10 cellular contexts compared by ENCODE assay signal in the genomic region with DNA sequence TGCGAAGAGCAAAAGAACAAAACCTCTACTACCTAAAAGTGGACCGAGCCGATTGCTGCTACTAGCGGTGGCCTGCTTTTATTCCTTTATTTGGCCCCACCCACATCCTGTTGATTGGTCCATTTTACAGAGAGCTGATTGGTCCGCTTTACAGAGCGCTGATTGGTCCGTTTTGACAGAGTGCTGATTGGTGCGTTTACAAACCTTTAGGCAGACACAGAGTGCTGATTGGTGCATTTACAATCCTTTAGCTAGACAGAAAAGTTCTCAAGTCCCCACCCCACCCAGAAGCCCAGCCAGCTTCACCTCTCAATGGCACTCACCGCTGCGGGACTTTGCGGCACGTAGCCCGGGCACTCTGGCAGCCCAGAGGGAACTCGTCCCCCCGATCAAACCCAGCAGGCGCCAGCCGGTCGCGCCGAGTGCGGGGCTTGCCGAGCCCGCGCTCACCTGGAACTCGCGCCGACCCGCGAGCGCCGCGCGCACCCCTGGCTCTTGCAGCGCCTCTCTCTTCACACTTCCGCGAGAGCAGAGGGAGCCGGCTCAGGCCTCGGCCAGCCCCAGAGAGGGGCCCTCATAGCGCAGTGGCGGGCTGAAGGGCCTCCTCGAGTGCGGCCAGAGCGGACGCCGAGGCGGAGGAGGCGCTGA. TPM values are rescaled to one million over a fixed set of nuclear protein-coding genes. Genes with fewer than 3 reads are reported as not detected.
DNase-seq lines count a peak whose midpoint lies in the region; ATAC-seq and TF ChIP-seq lines count a peak whose summit lies in the region.
"Had no signal": no experiment of that assay in that cellular context is flagged by ENCODE, and none has a peak within 500 bp of the region (broad histone marks: within the 10 kb centered on the region; RNA-seq: fewer than 3 reads in every experiment).

No MANE protein-coding gene starts in this region.

- no peaks in the 10 kb centered on the region for H3K9me3 Mint-ChIP-seq in activated CD4-positive, alpha-beta T cell treated with anti-CD3 and anti-CD28 coated beads, Interleukin-2, amount 10 ng/mL, durations not matched to agents 24 days and 14 days
- no peaks in the 10 kb centered on the region for H3K9me3 Mint-ChIP-seq in T-helper 2 cell treated with Interferon-gamma antibody and Interleukin-4, amounts not matched to agents 5 μg/mL and 100 μg/mL, for 36 hours
- H3K9me3 Mint-ChIP-seq: neural crest cell had no signal

- peak overlapping the region; percentile 48 for H3K27ac ChIP-seq in foreskin keratinocyte
- H3K27ac ChIP-seq: SK-N-MC had no signal

- H3K4me1 ChIP-seq in foreskin keratinocyte = no peaks in the 10 kb centered on the region

- H3K27ac Mint-ChIP-seq in activated CD4-positive, alpha-beta T cell treated with anti-CD3 and anti-CD28 coated beads, Interleukin-2, amount 10 ng/mL, durations not matched to agents 24 days and 14 days = no peak overlapping the region
- no peak overlapping the region for H3K27ac Mint-ChIP-seq in T-helper 2 cell treated with Interferon-gamma antibody and Interleukin-4, amounts not matched to agents 5 μg/mL and 100 μg/mL, for 36 hours

- H3K4me3 Mint-ChIP-seq in activated CD4-positive, alpha-beta T cell treated with anti-CD3 and anti-CD28 coated beads, Interleukin-2, amount 10 ng/mL, durations not matched to agents 24 days and 14 days = peak overlapping the region; percentile 62
- peak overlapping the region; percentile 77 for H3K4me3 Mint-ChIP-seq in T-helper 2 cell treated with Interferon-gamma antibody and Interleukin-4, amounts not matched to agents 5 μg/mL and 100 μg/mL, for 36 hours
- H3K4me3 Mint-ChIP-seq: neural crest cell had no signal

- no peaks in the 10 kb centered on the region for H3K36me3 Mint-ChIP-seq in activated CD4-positive, alpha-beta T cell treated with anti-CD3 and anti-CD28 coated beads, Interleukin-2, amount 10 ng/mL, durations not matched to agents 24 days and 14 days (ENCODE audit: low read depth)
- H3K36me3 Mint-ChIP-seq in T-helper 2 cell treated with Interferon-gamma antibody and Interleukin-4, amounts not matched to agents 5 μg/mL and 100 μg/mL, for 36 hours (ENCODE audit: low read depth) = no peaks in the 10 kb centered on the region

- H3K27me3 ChIP-seq in foreskin keratinocyte = no peaks in the 10 kb centered on the region

- H3K4me1 Mint-ChIP-seq in activated CD4-positive, alpha-beta T cell treated with anti-CD3 and anti-CD28 coated beads, Interleukin-2, amount 10 ng/mL, durations not matched to agents 24 days and 14 days = no peaks in the 10 kb centered on the region
- H3K4me1 Mint-ChIP-seq in T-helper 2 cell treated with Interferon-gamma antibody and Interleukin-4, amounts not matched to agents 5 μg/mL and 100 μg/mL, for 36 hours (ENCODE audit: low read depth) = no peaks in the 10 kb centered on the region
- H3K4me1 Mint-ChIP-seq: neural crest cell had no signal

- TF ChIP-seq CTCF in foreskin keratinocyte (conservative IDR thresholded peaks at IDR 0.05) = no peak

- H3K27me3 Mint-ChIP-seq in activated CD4-positive, alpha-beta T cell treated with anti-CD3 and anti-CD28 coated beads, Interleukin-2, amount 10 ng/mL, durations not matched to agents 24 days and 14 days = peaks cover 3% of the 10 kb centered on the region
- H3K27me3 Mint-ChIP-seq in T-helper 2 cell treated with Interferon-gamma antibody and Interleukin-4, amounts not matched to agents 5 μg/mL and 100 μg/mL, for 36 hours (ENCODE audit: low read depth) = no peaks in the 10 kb centered on the region

- ATAC-seq in foreskin keratinocyte = peak; percentile 91
- ATAC-seq in GM19452 (IDR thresholded peaks at IDR 0.05; ENCODE audit: unreplicated experiment) = no peak
- no peak for ATAC-seq in HG03045 (IDR thresholded peaks at IDR 0.05; ENCODE audit: unreplicated experiment)

- DNase-seq in activated CD4-positive, alpha-beta T cell treated with anti-CD3 and anti-CD28 coated beads, Interleukin-2, amount 10 ng/mL, durations not matched to agents 24 days and 14 days = peak; percentile 72
- DNase-seq in activated CD4-positive, alpha-beta T cell treated with anti-CD3 and anti-CD28 coated beads, Interleukin-2, amount 50 U/mL, for 4 hours = no peak
- DNase-seq in T-helper 2 cell treated with Interferon-gamma antibody and Interleukin-4, amounts not matched to agents 5 μg/mL and 100 μg/mL, for 36 hours (ENCODE audit: low spot score) = peak; percentile 10
- DNase-seq in foreskin keratinocyte (peak; percentile 7 to 40), NK-92 (lab: John Stamatoyannopoulos, UW; ENCODE audit: unreplicated experiment) (no peak)
- peak; percentile 11 to 16 for DNase-seq in stimulated activated CD4-positive, alpha-beta T cell treated with anti-CD3 and anti-CD28 coated beads, Interleukin-15, amount 100 ng/mL, for 48 hours (ENCODE audit: low read depth in 2 of 2)

- intact Hi-C loops in activated CD4-positive, alpha-beta T cell treated with anti-CD3 and anti-CD28 coated beads, Interleukin-2, amount 10 ng/mL, durations not matched to agents 24 days and 14 days (cut with micrococcal nuclease) = loop anchor here (2.0 kb wide), 1 partner anchor 738 kb away; no protein-coding TSS in a partner anchor

RNA-seq across cellular contexts. Expression of a gene that starts 8.7 kb away (rescaled TPM):
- total RNA-seq in activated CD4-positive, alpha-beta T cell treated with anti-CD3 and anti-CD28 coated beads, Interleukin-2, amount 10 ng/mL, durations not matched to agents 24 days and 14 days = 0.07 TPM in 1 of 2 replicates, not detected in the other
- 12.1 and 13.9 TPM in 2 replicates for total RNA-seq in foreskin keratinocyte
- 1.4 and 1.7 TPM in 2 replicates for polyA plus RNA-seq in foreskin keratinocyte

Comparison
In these comparisons a context has a peak if more than half of its experiments do, and no peak if none do; other contexts are left out.
1. DNase-seq: peak in activated CD4-positive, alpha-beta T cell treated with anti-CD3 and anti-CD28 coated beads, Interleukin-2, amount 10 ng/mL, durations not matched to agents 24 days and 14 days (single experiment), T-helper 2 cell treated with Interferon-gamma antibody and Interleukin-4, amounts not matched to agents 5 μg/mL and 100 μg/mL, for 36 hours (single experiment), foreskin keratinocyte (2 of 2) and stimulated activated CD4-positive, alpha-beta T cell treated with anti-CD3 and anti-CD28 coated beads, Interleukin-15, amount 100 ng/mL, for 48 hours (2 of 2); none in activated CD4-positive, alpha-beta T cell treated with anti-CD3 and anti-CD28 coated beads, Interleukin-2, amount 50 U/mL, for 4 hours (0 of 2) and NK-92 (single experiment).
2. RNA of a gene that starts 8.7 kb away (total RNA-seq): 12.1 to 13.9 TPM in foreskin keratinocyte; 0.07 TPM in activated CD4-positive, alpha-beta T cell treated with anti-CD3 and anti-CD28 coated beads, Interleukin-2, amount 10 ng/mL, durations not matched to agents 24 days and 14 days; every median in the first group is over 10 times any median in the second.